ENCODE assay signal across 18 cellular contexts in the genomic region with DNA sequence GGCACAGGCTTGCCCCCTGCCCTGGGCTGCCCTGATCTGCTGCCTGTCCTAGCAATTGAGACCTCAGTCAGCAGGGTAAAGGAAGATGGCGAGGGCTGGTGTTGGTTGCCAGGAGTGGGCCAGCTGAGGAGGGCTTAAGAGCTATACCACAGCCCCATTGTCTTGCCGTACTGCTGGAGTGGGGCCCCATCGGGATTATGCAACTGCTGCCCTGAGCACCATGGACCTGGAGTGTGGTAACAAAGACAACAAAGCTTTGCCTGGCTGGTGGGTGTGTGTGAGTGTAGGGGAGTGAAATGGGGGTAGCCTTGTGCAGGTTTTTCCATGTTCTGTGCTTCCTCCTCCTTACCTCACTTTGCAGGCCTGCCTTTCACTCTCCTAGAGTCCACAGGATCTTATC.
"Had no signal": no experiment of that assay in that cellular context is flagged by ENCODE, and none has a peak within 500 bp of the region (broad histone marks: within the 10 kb centered on the region; RNA-seq: fewer than 3 reads in every experiment).

No MANE protein-coding gene starts in this region.

- H3K36me3 Mint-ChIP-seq: activated CD4-positive, alpha-beta memory T cell treated with anti-CD3 and anti-CD28 coated beads for 36 hours; activated naive CD8-positive, alpha-beta T cell; naive thymus-derived CD8-positive, alpha-beta T cell; WTC11 had no signal

- H3K27me3 Mint-ChIP-seq: activated CD4-positive, alpha-beta memory T cell treated with anti-CD3 and anti-CD28 coated beads for 36 hours; activated naive CD8-positive, alpha-beta T cell; naive thymus-derived CD8-positive, alpha-beta T cell had no signal

- H3K9me3 Mint-ChIP-seq: activated CD4-positive, alpha-beta memory T cell treated with anti-CD3 and anti-CD28 coated beads for 36 hours; activated T-helper 1 cell treated with anti-CD3 and anti-CD28 coated beads, Interleukin-12 subunit alpha, Interleukin-12 subunit beta, Interleukin-2, Interleukin-4 antibody, amounts not matched to agents 30 ng/mL and 10 ng/mL and 1 ng/mL, durations not matched to agents 14 hours and 24 hours and 36 hours; naive thymus-derived CD8-positive, alpha-beta T cell; WTC11 had no signal

- H3K27ac Mint-ChIP-seq: activated CD4-positive, alpha-beta memory T cell treated with anti-CD3 and anti-CD28 coated beads for 36 hours; activated naive CD8-positive, alpha-beta T cell; activated T-helper 1 cell treated with anti-CD3 and anti-CD28 coated beads, Interleukin-12 subunit alpha, Interleukin-12 subunit beta, Interleukin-2, Interleukin-4 antibody, amounts not matched to agents 30 ng/mL and 10 ng/mL and 1 ng/mL, durations not matched to agents 14 hours and 24 hours and 36 hours; WTC11 had no signal

- H3K4me3 Mint-ChIP-seq: activated CD4-positive, alpha-beta memory T cell treated with anti-CD3 and anti-CD28 coated beads for 36 hours; activated naive CD8-positive, alpha-beta T cell; activated T-helper 1 cell treated with anti-CD3 and anti-CD28 coated beads, Interleukin-12 subunit alpha, Interleukin-12 subunit beta, Interleukin-2, Interleukin-4 antibody, amounts not matched to agents 30 ng/mL and 10 ng/mL and 1 ng/mL, durations not matched to agents 14 hours and 24 hours and 36 hours; naive thymus-derived CD8-positive, alpha-beta T cell; WTC11 had no signal

- ATAC-seq: naive thymus-derived CD8-positive, alpha-beta T cell; stimulated activated naive CD8-positive, alpha-beta T cell treated with anti-CD3 and anti-CD28 coated beads, Interleukin-15, Interleukin-2, amounts not matched to agents 100 U/mL and 50 U/mL, for 24 hours had no signal

- H3K4me1 Mint-ChIP-seq: naive thymus-derived CD8-positive, alpha-beta T cell had no signal

- DNase-seq: activated CD4-positive, alpha-beta memory T cell treated with anti-CD3 and anti-CD28 coated beads for 36 hours; activated CD4-positive, alpha-beta T cell treated with anti-CD3 and anti-CD28 coated beads for 4 hours; activated gamma-delta T cell treated with Interleukin-2 at 50 U/mL for 16 hours; activated T-cell treated with anti-CD3 and anti-CD28 coated beads for 4 hours; amniotic stem cell; caudate nucleus; dorsolateral prefrontal cortex; head of caudate nucleus; lower lobe of right lung; naive thymus-derived CD8-positive, alpha-beta T cell; nucleus accumbens; stimulated activated CD4-positive, alpha-beta T cell treated with anti-CD3 and anti-CD28 coated beads, Interleukin-2, amount 100 ng/mL, for 24 hours; stimulated activated naive CD8-positive, alpha-beta T cell treated with anti-CD3 and anti-CD28 coated beads, Interleukin-15, Interleukin-2, amounts not matched to agents 100 U/mL and 50 U/mL, for 24 hours; substantia nigra; uterus had no signal
